8 cellular contexts compared by ENCODE assay signal in the genomic region with DNA sequence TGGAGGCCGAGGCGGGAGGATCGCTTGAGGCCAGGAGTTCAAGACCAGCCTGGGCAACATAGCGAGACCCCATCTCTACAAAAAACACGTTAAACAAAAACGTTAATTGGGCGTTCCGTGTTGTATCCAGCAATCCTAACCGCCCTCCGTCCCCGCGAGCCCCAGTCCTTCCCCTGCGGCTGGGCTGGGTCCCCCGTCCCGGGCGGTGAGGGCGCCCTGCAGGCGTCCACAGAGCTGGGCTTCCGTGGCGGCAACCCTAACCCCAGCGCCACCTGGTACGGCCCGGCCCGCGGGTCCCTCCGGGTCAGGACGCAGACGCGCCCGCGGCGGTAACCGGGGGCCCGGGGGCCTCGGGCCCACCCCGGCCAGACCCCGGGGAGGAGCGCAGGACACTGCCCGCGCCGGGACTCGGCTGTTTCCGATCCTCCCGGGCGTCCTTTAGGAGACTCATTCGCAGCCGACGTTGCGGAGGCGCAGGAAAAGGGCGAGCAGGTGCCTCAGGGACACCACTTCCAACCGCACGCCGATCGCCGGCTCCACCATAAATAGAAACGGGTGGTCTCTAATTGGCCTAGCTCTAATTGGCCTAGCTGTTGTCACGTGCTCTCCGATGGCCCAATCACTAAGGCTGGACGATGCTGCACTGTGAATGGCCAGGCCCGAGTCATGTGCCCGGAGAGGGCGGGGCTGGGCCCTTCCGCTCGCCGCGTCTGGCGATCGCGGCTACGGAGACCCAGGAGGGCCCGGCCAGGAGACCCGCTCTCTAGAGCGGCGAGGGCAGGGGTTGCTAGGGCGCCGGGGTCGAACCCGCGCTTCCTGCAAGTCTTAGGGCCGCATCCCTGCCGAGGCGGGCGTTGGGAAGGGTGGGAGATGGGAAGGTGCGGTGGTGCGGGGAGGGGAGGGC. TPM values are rescaled to one million over a fixed set of nuclear protein-coding genes. Genes with fewer than 3 reads are reported as not detected.
DNase-seq lines count a peak whose midpoint lies in the region; ATAC-seq and TF ChIP-seq lines count a peak whose summit lies in the region.

No MANE protein-coding gene starts in this region.

- H3K27ac ChIP-seq in ovary = peak overlapping the region; percentile 97 to 99
- peak overlapping the region; percentile 97 to 98 (median 98) for H3K27ac ChIP-seq in thyroid gland

- no peaks in the 10 kb centered on the region for H3K27me3 ChIP-seq in ovary
- H3K27me3 ChIP-seq in thyroid gland = no peaks in the 10 kb centered on the region

- TF ChIP-seq EP300 in ovary (IDR thresholded peaks at IDR 0.05) = peak; percentile 18

- H3K4me1 ChIP-seq in ovary (ENCODE audit: insufficient read depth) (peaks cover 17% of the 10 kb centered on the region), thyroid gland (peaks cover 19 to 30% of the 10 kb centered on the region in 2 donors)

- whole genome bisulfite sequencing in ovary, 3 donors = 3 to 4% (median 4%) methylated on average over 67 to 86 of the region's 86 CpGs
- 11 to 13% methylated on average over 25 to 31 of the region's 86 CpGs for WGBS in thyroid gland, 2 donors

- H3K36me3 ChIP-seq in ovary (no peaks in the 10 kb centered on the region), thyroid gland (no peaks in the 10 kb centered on the region)

- intact Hi-C loops in Right ventricle myocardium superior (cut with DNase I) (loop anchor here (10.0 kb wide), 1 partner anchor 58 kb away; no protein-coding TSS in a partner anchor), ovary (cut with DNase I) (loop anchor here in 1 of 4 donors (10.0 kb wide), 1 partner anchor 58 kb away; no protein-coding TSS in a partner anchor), thyroid gland (cut with DNase I) (no loop called here)

- H3K4me3 ChIP-seq in GM12864 (ENCODE audit: low read depth, low read length) = peak overlapping the region; percentile 73
- H3K4me3 ChIP-seq in ovary = peak overlapping the region; percentile 62
- H3K4me3 ChIP-seq in thyroid gland (replicated peaks in 1 of 3) = peak overlapping the region; percentile 31 to 83 (median 80)

- ATAC-seq in HG02678 (IDR thresholded peaks at IDR 0.05; ENCODE audit: unreplicated experiment) = peak; percentile 98
- peak; percentile 94 for ATAC-seq in Right ventricle myocardium superior (ENCODE audit: poor library complexity)

- TF ChIP-seq POLR2A in ovary (IDR thresholded peaks at IDR 0.05) = peak; percentile 96
- TF ChIP-seq POLR2A in thyroid gland (IDR thresholded peaks at IDR 0.05) = peak; percentile 76 to 98

- no peak for TF ChIP-seq CTCF in GM12864 (IDR thresholded peaks at IDR 0.05; ENCODE audit: low read depth, low read length, missing control alignments)
- TF ChIP-seq CTCF in ovary (IDR thresholded peaks at IDR 0.05) = no peak
- TF ChIP-seq CTCF in thyroid gland (IDR thresholded peaks at IDR 0.05) = no peak

- DNase-seq in GM12864 (ENCODE audit: low read depth) (peak; percentile 96), NCI-H1105 treated with DMSO at 0.1 percent for 48 hours (lab: John Stamatoyannopoulos, UW) (peak; percentile 97), SKM-1 treated with dmso at 0.1 percent for 144 hours (lab: John Stamatoyannopoulos, UW; ENCODE audit: unreplicated experiment) (peak; percentile 98), Right ventricle myocardium superior (peak; percentile 97), ovary (peak; percentile 95 to 96 (median 95)), thyroid gland (peak; percentile 98)
- DNase-seq in activated naive CD8-positive, alpha-beta T cell treated with anti-CD3 and anti-CD28 coated beads, Interleukin-2, amount 50 U/mL, for 16 hours (ENCODE audit: low read depth, low spot score) = peak; percentile 87

- H3K9me3 ChIP-seq in ovary = no peaks in the 10 kb centered on the region
- no peaks in the 10 kb centered on the region for H3K9me3 ChIP-seq in thyroid gland

RNA-seq across cellular contexts. Expression of gene CSNK1D, which starts 19.0 kb away (rescaled TPM):
- total RNA-seq in Right ventricle myocardium superior (54.4 TPM), ovary (100 to 1,000 TPM in 5 of 7 donors, 10 to 100 TPM in 2; 46.0 to 160 (median 121) TPM), thyroid gland (10 to 100 TPM; 47.3 to 91.2 (median 88.7) TPM)
- 100 to 1,000 TPM in 1 of 2 donors, 10 to 100 TPM in 1; 81.2 to 134 TPM for polyA plus RNA-seq in ovary

RNA-seq across cellular contexts. Expression of gene CD7, which starts 24.9 kb away (rescaled TPM):
- total RNA-seq in Right ventricle myocardium superior = 0.75 TPM
- total RNA-seq in ovary = 1 to 10 TPM in 4 of 7 donors, under 1 TPM in 1, not detected in 2; 0.58 to 1.3 (median 1.1) TPM
- under 1 TPM in 1 of 2 donors, not detected in 1; 0.48 TPM for polyA plus RNA-seq in ovary
- 1 to 10 TPM in 2 of 4 donors, under 1 TPM in 1, not detected in 1; 0.45 to 3.0 (median 2.5) TPM for total RNA-seq in thyroid gland

RNA-seq across cellular contexts. Expression of gene SECTM1, which starts 41.1 kb away (rescaled TPM):
- total RNA-seq in Right ventricle myocardium superior = 4.3 TPM
- total RNA-seq in ovary = 10 to 100 TPM in 1 of 7 donors, 1 to 10 TPM in 6; 3.9 to 20.8 (median 9.1) TPM
- polyA plus RNA-seq in ovary = 1 to 10 TPM; 2.1 to 7.9 TPM
- 10 to 100 TPM in 1 of 4 donors, 1 to 10 TPM in 3; 4.1 to 15.3 (median 5.1) TPM for total RNA-seq in thyroid gland

Comparison
In these comparisons a context has a peak if more than half of its experiments do, and no peak if none do; other contexts are left out.
1. Peak in every context shown above with its lines: DNase-seq, ATAC-seq, H3K4me3 ChIP-seq and H3K27ac ChIP-seq.